8 cellular contexts compared by ENCODE assay signal in genomic region chr10:103911021-103911459, GRCh38. TPM values are rescaled to one million over a fixed set of nuclear protein-coding genes. Genes with fewer than 3 reads are reported as not detected.
DNase-seq lines count a peak whose midpoint lies in the region; ATAC-seq and TF ChIP-seq lines count a peak whose summit lies in the region.

No MANE protein-coding gene starts in this region.

- H3K36me3 ChIP-seq in BLaER1 treated with 17β-estradiol and CSF1 and Interleukin-3, amounts not matched to agents 10 nM and 100 nM = peaks cover 0 to 22% (median 15%) of the 10 kb centered on the region in 11 experiments; a peak in 17 of 22 replicates
- H3K36me3 ChIP-seq in HUES6 (ENCODE audit: control insufficient read depth, insufficient read depth, low read length) (peaks cover 11% of the 10 kb centered on the region; the same call in 1 of the 2 replicates), brain microvascular endothelial cell (replicated peaks) (no peaks in the 10 kb centered on the region)

- peaks cover 9 to 18% (median 16%) of the 10 kb centered on the region in 11 experiments for H3K9me3 ChIP-seq in BLaER1 treated with 17β-estradiol and CSF1 and Interleukin-3, amounts not matched to agents 10 nM and 100 nM (replicated peaks in 1 of 11)
- H3K9me3 ChIP-seq in HUES6 (ENCODE audit: control insufficient read depth, insufficient read depth, low read depth, low read length) = peaks cover 11% of the 10 kb centered on the region

- in situ Hi-C loops in brain microvascular endothelial cell (cut with HindIII; ENCODE audit: low pct_ligation_motif_present, low sequenced_read_pairs) = no loop called here

- DNase-seq in activated CD8-positive, alpha-beta T cell treated with anti-CD3 and anti-CD28 coated beads for 36 hours = peak; percentile 54
- DNase-seq in memory B cell (ENCODE audit: low spot score in 2 of 2) (peak in 1 of 2 donors; percentile 8), brain microvascular endothelial cell (no peak), H4 (ENCODE audit: low spot score) (no peak)

- peaks cover 73% of the 10 kb centered on the region for H3K4me1 Mint-ChIP-seq in activated CD8-positive, alpha-beta T cell treated with anti-CD3 and anti-CD28 coated beads for 36 hours (ENCODE audit: low read depth)
- H3K4me1 Mint-ChIP-seq in memory B cell = peaks cover 30% of the 10 kb centered on the region

- intact Hi-C loops in activated CD8-positive, alpha-beta T cell treated with anti-CD3 and anti-CD28 coated beads for 36 hours (cut with micrococcal nuclease) = loop anchor here (10.0 kb wide), 1 partner anchor 214 kb away; the partner anchor contains the start of gene SFR1

- peak overlapping the region in 7 of 11 experiments; percentile 7 to 60 (median 46); a peak in 10 of 22 replicates for H3K9ac ChIP-seq in BLaER1 treated with 17β-estradiol and CSF1 and Interleukin-3, amounts not matched to agents 10 nM and 100 nM
- no peak overlapping the region for H3K9ac ChIP-seq in HUES6 (ENCODE audit: low read length)

- H3K4me3 ChIP-seq in BLaER1 treated with 17β-estradiol and CSF1 and Interleukin-3, amounts not matched to agents 10 nM and 100 nM = peak overlapping the region in 1 of 10 experiments; percentile 32; a peak in 2 of 20 replicates
- no peak overlapping the region for H3K4me3 ChIP-seq in HUES6 (ENCODE audit: low read depth, low read length)
- no peak overlapping the region for H3K4me3 ChIP-seq in brain microvascular endothelial cell (ENCODE audit: low read depth, low read length)

- H3K27me3 ChIP-seq in BLaER1 treated with 17β-estradiol and CSF1 and Interleukin-3, amounts not matched to agents 10 nM and 100 nM = no peaks in the 10 kb centered on the region
- H3K27me3 ChIP-seq in HUES6 (ENCODE audit: control insufficient read depth, insufficient read depth, low read length) (no peaks in the 10 kb centered on the region), brain microvascular endothelial cell (replicated peaks) (no peaks in the 10 kb centered on the region)

- peak overlapping the region; percentile 55 for H3K4me3 Mint-ChIP-seq in activated CD8-positive, alpha-beta T cell treated with anti-CD3 and anti-CD28 coated beads for 36 hours
- H3K4me3 Mint-ChIP-seq in memory B cell = peak overlapping the region; percentile 21

- no peaks in the 10 kb centered on the region for H4K20me1 ChIP-seq in BLaER1 treated with 17β-estradiol and CSF1 and Interleukin-3, amounts not matched to agents 10 nM and 100 nM

- peak overlapping the region; percentile 26 to 76 (median 64); a peak in 21 of 22 replicates for H3K27ac ChIP-seq in BLaER1 treated with 17β-estradiol and CSF1 and Interleukin-3, amounts not matched to agents 10 nM and 100 nM
- H3K27ac ChIP-seq in HUES6 (ENCODE audit: low read depth, low read length) = peak overlapping the region; percentile 19; the same call in 1 of the 2 replicates
- H3K27ac ChIP-seq in brain microvascular endothelial cell = no peak overlapping the region

- no peak for TF ChIP-seq CTCF in activated CD8-positive, alpha-beta T cell treated with anti-CD3 and anti-CD28 coated beads for 36 hours (IDR thresholded peaks at IDR 0.05)
- no peak for TF ChIP-seq CTCF in brain microvascular endothelial cell (IDR thresholded peaks at IDR 0.05; ENCODE audit: low read depth, low read length, missing control alignments)

- peak overlapping the region; percentile 50 to 83 (median 75) for H3K4me2 ChIP-seq in BLaER1 treated with 17β-estradiol and CSF1 and Interleukin-3, amounts not matched to agents 10 nM and 100 nM

- H3K27ac Mint-ChIP-seq in activated CD8-positive, alpha-beta T cell treated with anti-CD3 and anti-CD28 coated beads for 36 hours = peak overlapping the region; percentile 98
- peak overlapping the region; percentile 77 for H3K27ac Mint-ChIP-seq in memory B cell

- H3K27me3 Mint-ChIP-seq in activated CD8-positive, alpha-beta T cell treated with anti-CD3 and anti-CD28 coated beads for 36 hours = no peaks in the 10 kb centered on the region
- H3K27me3 Mint-ChIP-seq in memory B cell = no peaks in the 10 kb centered on the region

- H3K36me3 Mint-ChIP-seq in activated CD8-positive, alpha-beta T cell treated with anti-CD3 and anti-CD28 coated beads for 36 hours (ENCODE audit: low read depth) = peaks cover 41% of the 10 kb centered on the region
- H3K36me3 Mint-ChIP-seq in memory B cell = peaks cover 16% of the 10 kb centered on the region

- H3K4me1 ChIP-seq in BLaER1 treated with 17β-estradiol and CSF1 and Interleukin-3, amounts not matched to agents 10 nM and 100 nM = peaks cover 34 to 77% (median 58%) of the 10 kb centered on the region in 10 experiments
- peaks cover 26% of the 10 kb centered on the region for H3K4me1 ChIP-seq in HUES6 (ENCODE audit: control insufficient read depth, insufficient read depth, low read length)

- CTCF ChIA-PET in activated CD8-positive, alpha-beta T cell treated with anti-CD3 and anti-CD28 coated beads for 36 hours (lab: Charles Lee) = interaction anchor here (0.9 kb wide), 1 partner anchor 16 kb away, joined by 3 read pairs; no protein-coding TSS in a partner anchor

- POLR2A ChIA-PET in activated CD8-positive, alpha-beta T cell treated with anti-CD3 and anti-CD28 coated beads for 36 hours (lab: Charles Lee) = interaction anchor here (0.5 to 2.2 kb wide), 8 partner anchors 9 to 1802 kb away, joined by 3 to 9 read pairs (median 4); partner anchors contain the start of genes GSTO1 and SFR1

- H3K9me3 Mint-ChIP-seq in activated CD8-positive, alpha-beta T cell treated with anti-CD3 and anti-CD28 coated beads for 36 hours = peaks cover 8% of the 10 kb centered on the region
- H3K9me3 Mint-ChIP-seq in memory B cell = no peaks in the 10 kb centered on the region

- peak; percentile 52 for ATAC-seq in activated CD8-positive, alpha-beta T cell treated with anti-CD3 and anti-CD28 coated beads for 36 hours
- ATAC-seq in memory B cell (ENCODE audit: low read depth) (peak; percentile 79), HG03097 (IDR thresholded peaks at IDR 0.05; ENCODE audit: low FRiP score, unreplicated experiment) (no peak), HG02759 (IDR thresholded peaks at IDR 0.05; ENCODE audit: unreplicated experiment) (no peak)

RNA-seq across cellular contexts. Expression of gene STN1, which starts 6.9 kb away (rescaled TPM):
- 10 to 100 TPM; 32.1 to 32.4 TPM for total RNA-seq in activated CD8-positive, alpha-beta T cell treated with anti-CD3 and anti-CD28 coated beads for 36 hours
- 24.9 and 30.2 TPM in 2 replicates for total RNA-seq in H4 (2014; rRNA removed; shearing (Covaris generic))

RNA-seq across cellular contexts. Expression of gene SH3PXD2A, which starts 55.7 kb away (rescaled TPM):
- 1 to 10 TPM; 6.5 to 7.4 TPM for total RNA-seq in activated CD8-positive, alpha-beta T cell treated with anti-CD3 and anti-CD28 coated beads for 36 hours
- total RNA-seq in H4 (2014; rRNA removed; shearing (Covaris generic)) = 1.2 and 1.7 TPM in 2 replicates

RNA-seq across cellular contexts. Expression of gene SLK, which starts 55.9 kb away (rescaled TPM):
- total RNA-seq in activated CD8-positive, alpha-beta T cell treated with anti-CD3 and anti-CD28 coated beads for 36 hours = 10 to 100 TPM; 17.8 to 19.2 TPM
- 15.3 and 16.6 TPM in 2 replicates for total RNA-seq in H4 (2014; rRNA removed; shearing (Covaris generic))

Comparison
In these comparisons a context has a peak if more than half of its experiments do, and no peak if none do; other contexts are left out.
1. ATAC-seq: peak in activated CD8-positive, alpha-beta T cell treated with anti-CD3 and anti-CD28 coated beads for 36 hours (single experiment) and memory B cell (single experiment); none in HG03097 (single experiment) and HG02759 (single experiment).